Comparison of ENCODE assay signal across 26 cellular contexts in genomic region chr12:15004401-15004800, GRCh38. TPM values are rescaled to one million over a fixed set of nuclear protein-coding genes. Genes with fewer than 3 reads are reported as not detected.
A peak's percentile ranks its signal among the peaks of the same experiment; 100 is the strongest.
DNase-seq lines count a peak whose midpoint lies in the region; ATAC-seq, FAIRE-seq and TF ChIP-seq lines count a peak whose summit lies in the region.
"Had no signal": no experiment of that assay in that cellular context is flagged by ENCODE, and none has a peak within 500 bp of the region (broad histone marks: within the 10 kb centered on the region; RNA-seq: fewer than 3 reads in every experiment).

No MANE protein-coding gene starts in this region.

- no peaks in the 10 kb centered on the region for H3K27me3 Mint-ChIP-seq in nephron (ENCODE audit: low read depth)

- no peak overlapping the region for H3K4me2 ChIP-seq in HepG2 (ENCODE audit: low read depth, low read length)
- H3K4me2 ChIP-seq in PC-9, result no peak overlapping the region

- DNase-seq in HepG2 (ENCODE audit: low spot score), result no peak
- DNase-seq in right lobe of liver, result no peak
- DNase-seq in PC-9, result no peak
- DNase-seq in GM13977 (ENCODE audit: low spot score), result no peak
- no peak for DNase-seq in ureter (ENCODE audit: low spot score)
- DNase-seq: ACHN; BE2C; C1 segment of cervical spinal cord; CD4-positive, CD25-positive, alpha-beta regulatory T cell; CD8-positive, alpha-beta memory T cell; COR-L47; DMS153; DND-41; EL; GM23248; KBM-7 had no signal

- H3K36me3 ChIP-seq in HepG2 (replicated peaks in 1 of 2; ENCODE audit: control insufficient read depth in 1 of 2, insufficient read depth in 2 of 2, low read length in 2 of 2) (no peaks in the 10 kb centered on the region), right lobe of liver (no peaks in the 10 kb centered on the region), PC-9 (ENCODE audit: low read depth) (no peaks in the 10 kb centered on the region)
- H3K36me3 ChIP-seq: BE2C, HAP-1 had no signal

- H2AFZ ChIP-seq in HepG2 (ENCODE audit: low read length) (no peak overlapping the region), PC-9 (peak overlapping the region; percentile 20; the same call in 1 of the 2 replicates)
- H2AFZ ChIP-seq: GM23248 had no signal

- H3K9me3 ChIP-seq in HepG2 (ENCODE audit: low read length) (no peaks in the 10 kb centered on the region), right lobe of liver (no peaks in the 10 kb centered on the region), PC-9 (ENCODE audit: insufficient read depth, low read depth) (no peaks in the 10 kb centered on the region)
- H3K9me3 ChIP-seq: BE2C, HAP-1 had no signal

- no peak overlapping the region for H3K27ac ChIP-seq in HepG2 (ENCODE audit: extremely low read length, insufficient read depth, low read length)
- no peak overlapping the region for H3K27ac ChIP-seq in right lobe of liver
- H3K27ac ChIP-seq in PC-9, result no peak overlapping the region
- H3K27ac ChIP-seq: GM23248 had no signal

- H3K9me2 ChIP-seq in PC-9 (ENCODE audit: insufficient read depth), result peaks cover 3% of the 10 kb centered on the region; the same call in 1 of the 2 replicates

- H3F3A ChIP-seq in PC-9 (ENCODE audit: insufficient read depth, low read depth), result no peaks in the 10 kb centered on the region

- H3K79me2 ChIP-seq in HepG2 (ENCODE audit: insufficient read depth, low read length), result no peaks in the 10 kb centered on the region
- H3K79me2 ChIP-seq in PC-9 (ENCODE audit: low read depth), result no peaks in the 10 kb centered on the region

- H3K27ac Mint-ChIP-seq in nephron, result peak overlapping the region in 2 of 3 experiments; percentile 52 to 60
- H3K27ac Mint-ChIP-seq: CD4-positive, CD25-positive, alpha-beta regulatory T cell; IgD-negative memory B cell had no signal

- BruUV-seq in HepG2 (replicated peaks; lab: Mats Ljungman, UMichigan), result no TSS peak
- no TSS peak for BruUV-seq in PC-9 (replicated peaks; lab: Mats Ljungman, UMichigan)

- TF ChIP-seq EP300 in HepG2 (IDR thresholded peaks at IDR 0.05; ENCODE audit: low read depth in 2 of 2, low read length in 2 of 2) (no peak), HepG2 (CRISPR knock-in tag; IDR thresholded peaks at IDR 0.05; ENCODE audit: borderline replicate concordance) (no peak)

- WGBS in HepG2 (ENCODE audit: low lambda C conversion rate), result 0% methylated on average over 2 of the region's 2 CpGs
- WGBS in right lobe of liver (ENCODE audit: insufficient coverage, low coverage, low lambda C conversion rate, missing lambda C conversion rate), result 37% methylated on average over 2 of the region's 2 CpGs

- intact Hi-C loops in HepG2 (cut with micrococcal nuclease; ENCODE audit: unreplicated experiment), result no loop called here
- intact Hi-C loops in right lobe of liver (cut with DNase I), result no loop called here
- intact Hi-C loops in PC-9 (cut with micrococcal nuclease; ENCODE audit: unreplicated experiment), result no loop called here

- H3K9me3 Mint-ChIP-seq in nephron, result no peaks in the 10 kb centered on the region
- H3K9me3 Mint-ChIP-seq: CD4-positive, CD25-positive, alpha-beta regulatory T cell; CD8-positive, alpha-beta memory T cell; IgD-negative memory B cell had no signal

- peaks cover 0 to 7% of the 10 kb centered on the region in 2 experiments; a peak in 2 of 5 replicates for H3K27me3 ChIP-seq in HepG2 (ENCODE audit: control insufficient read depth in 1 of 2, insufficient read depth in 2 of 2, low read length in 2 of 2)
- H3K27me3 ChIP-seq in right lobe of liver, result no peaks in the 10 kb centered on the region
- H3K27me3 ChIP-seq in PC-9 (ENCODE audit: insufficient read depth, low read depth), result no peaks in the 10 kb centered on the region
- H3K27me3 ChIP-seq: BE2C had no signal

- no peak overlapping the region for H3K4me3 Mint-ChIP-seq in nephron
- H3K4me3 Mint-ChIP-seq: CD4-positive, CD25-positive, alpha-beta regulatory T cell; CD8-positive, alpha-beta memory T cell; IgD-negative memory B cell had no signal

- in situ Hi-C loops in HepG2 (cut with HindIII; ENCODE audit: extremely low pct_ligation_motif_present, low pct_unique_long_range_greater_than_20kb) (no loop called here), GM13977 (cut with MboI; ENCODE audit: low pct_unique_long_range_greater_than_20kb, low sequenced_read_pairs, unreplicated experiment) (no loop called here)

- no peak for ATAC-seq in HepG2
- ATAC-seq in right lobe of liver, result no peak
- no peak for ATAC-seq in esophagus mucosa
- ATAC-seq: GM12878 had no signal

- FAIRE-seq in HepG2 (lab: Jason Lieb, UNC), result no peak
- FAIRE-seq: A204.1, GM12878, GM18507, HTR-8/SVneo had no signal

- TF ChIP-seq POLR2A in HepG2 (IDR thresholded peaks at IDR 0.05; ENCODE audit: insufficient read depth in 1 of 2, low read depth in 2 of 2, low read length in 2 of 2) (no peak), right lobe of liver (IDR thresholded peaks at IDR 0.05) (no peak)

- POLR2A ChIA-PET in HepG2 (lab: Yijun Ruan, JAX) (no interaction called here), PC-9 (lab: Charles Lee; ENCODE audit: unreplicated experiment) (no interaction called here)

- H3K9ac ChIP-seq in HepG2 (ENCODE audit: insufficient read depth, low read depth, low read length), result no peak overlapping the region
- H3K9ac ChIP-seq: GM23248 had no signal

- no peaks in the 10 kb centered on the region for H3K36me3 Mint-ChIP-seq in nephron (ENCODE audit: low read depth)
- H3K36me3 Mint-ChIP-seq: CD4-positive, CD25-positive, alpha-beta regulatory T cell; CD8-positive, alpha-beta memory T cell; IgD-negative memory B cell had no signal

- H3K4me3 ChIP-seq in HepG2 (replicated peaks in 1 of 3; ENCODE audit: insufficient read depth in 1 of 3, low read depth in 2 of 3, low read length in 3 of 3), result no peak overlapping the region
- no peak overlapping the region for H3K4me3 ChIP-seq in right lobe of liver
- no peak overlapping the region for H3K4me3 ChIP-seq in PC-9
- H3K4me3 ChIP-seq: GM12878, GM23248, HAP-1 had no signal

- H3K4me1 Mint-ChIP-seq in nephron, result peaks cover 56% of the 10 kb centered on the region
- H3K4me1 Mint-ChIP-seq: CD4-positive, CD25-positive, alpha-beta regulatory T cell; CD8-positive, alpha-beta memory T cell; IgD-negative memory B cell had no signal

- TF ChIP-seq RAD21 in HepG2 (CRISPR knock-in tag; IDR thresholded peaks at IDR 0.05), result no peak

- CTCF ChIA-PET in HepG2 (lab: Yijun Ruan, JAX; ENCODE audit: low intra/inter-chr PET ratio, low total read pairs), result no interaction called here
- CTCF ChIA-PET in PC-9 (lab: Charles Lee), result no interaction called here

- no peak for TF ChIP-seq CTCF in HepG2 (CRISPR knock-in tag; IDR thresholded peaks at IDR 0.05)
- no peak for TF ChIP-seq CTCF in right lobe of liver (IDR thresholded peaks at IDR 0.05)
- no peak for TF ChIP-seq CTCF in PC-9 (conservative IDR thresholded peaks at IDR 0.05)
- TF ChIP-seq CTCF in nephron (IDR thresholded peaks at IDR 0.05; ENCODE audit: unreplicated experiment in 3 of 3), result no peak
- TF ChIP-seq CTCF in GM13977 (IDR thresholded peaks at IDR 0.05; ENCODE audit: extremely low read depth, insufficient read depth, missing control alignments), result no peak

- H3K4me1 ChIP-seq in HepG2 (ENCODE audit: insufficient read depth, low read length), result no peaks in the 10 kb centered on the region
- H3K4me1 ChIP-seq in right lobe of liver, result no peaks in the 10 kb centered on the region
- peaks cover 3% of the 10 kb centered on the region; the same call in 1 of the 2 replicates for H3K4me1 ChIP-seq in PC-9 (replicated peaks; ENCODE audit: insufficient read depth)
- H3K4me1 ChIP-seq: HAP-1 had no signal

- no peaks in the 10 kb centered on the region for H4K20me1 ChIP-seq in HepG2 (ENCODE audit: insufficient read depth, low read length)
- no peaks in the 10 kb centered on the region for H4K20me1 ChIP-seq in PC-9 (ENCODE audit: insufficient read depth)

RNA-seq across cellular contexts. Expression of gene PDE6H, which starts 31.6 kb away (rescaled TPM):
- total RNA-seq in HepG2 (2016; rRNA removed; fragmentation: Illumina TruSeq; extraction: Trizol) (not detected in 2 replicates), right lobe of liver (not detected), PC-9 (2021) (not detected in 2 replicates), esophagus mucosa (not detected), ureter (not detected)
- not detected in 2 replicates for total RNA-seq in HepG2 (2016; cell fraction: cytosol; rRNA removed; fragmentation: Illumina TruSeq; extraction: Trizol; ENCODE audit: low read depth)
- total RNA-seq in HepG2 (2016; cell fraction: insoluble cytoplasmic fraction; rRNA removed; fragmentation: Illumina TruSeq; extraction: Trizol), result not detected in 2 replicates
- not detected in 2 replicates for total RNA-seq in HepG2 (2016; cell fraction: membrane; rRNA removed; fragmentation: Illumina TruSeq; extraction: Trizol)
- total RNA-seq in HepG2 (2016; cell fraction: nucleus; rRNA removed; fragmentation: Illumina TruSeq; extraction: Trizol), result not detected in 2 replicates
- not detected in 2 replicates for polyA plus RNA-seq in HepG2 (2011; rRNA removed)
- polyA plus RNA-seq in HepG2 (2011; cell fraction: cytosol; rRNA removed), result not detected in 2 replicates
- polyA plus RNA-seq in HepG2 (2011; cell fraction: nucleus; rRNA removed), result not detected in 2 replicates
- polyA plus RNA-seq in HepG2 (2012), result not detected in 2 replicates
- polyA plus RNA-seq in HepG2 (2016; cell fraction: cytosol; fragmentation: Illumina TruSeq; extraction: Trizol; ENCODE audit: low read depth), result not detected in 2 replicates
- polyA plus RNA-seq in HepG2 (2016; cell fraction: insoluble cytoplasmic fraction; fragmentation: Illumina TruSeq; extraction: Trizol; ENCODE audit: low read depth), result not detected in 2 replicates
- polyA plus RNA-seq in HepG2 (2016; cell fraction: membrane; fragmentation: Illumina TruSeq; extraction: Trizol; ENCODE audit: low read depth), result not detected in 2 replicates
- not detected in 2 replicates for polyA plus RNA-seq in HepG2 (2016; cell fraction: nucleus; fragmentation: Illumina TruSeq; extraction: Trizol; ENCODE audit: insufficient read depth, low read depth)
- not detected in 2 replicates for polyA minus RNA-seq in HepG2 (2011; rRNA and poly(A)+ RNA removed; ENCODE audit: low replicate concordance)
- not detected in 2 replicates for polyA minus RNA-seq in HepG2 (2011; cell fraction: cytosol; rRNA and poly(A)+ RNA removed)
- polyA minus RNA-seq in HepG2 (2011; cell fraction: nucleus; rRNA and poly(A)+ RNA removed), result not detected in 2 replicates
- total RNA-seq: CD4-positive, CD25-positive, alpha-beta regulatory T cell; CD8-positive, alpha-beta memory T cell; G401; GM12878; GM23248; H4 had no signal
- polyA plus RNA-seq: CD4-positive, CD25-positive, alpha-beta regulatory T cell; CD8-positive, alpha-beta memory T cell; GM23248; IgD-negative memory B cell had no signal

RNA-seq across cellular contexts. Expression of gene ARHGDIB, which starts 43.0 kb away (rescaled TPM):
- total RNA-seq in HepG2 (2016; rRNA removed; fragmentation: Illumina TruSeq; extraction: Trizol), result 0.11 and 0.28 TPM in 2 replicates
- not detected in 2 replicates for total RNA-seq in HepG2 (2016; cell fraction: cytosol; rRNA removed; fragmentation: Illumina TruSeq; extraction: Trizol; ENCODE audit: low read depth)
- total RNA-seq in HepG2 (2016; cell fraction: insoluble cytoplasmic fraction; rRNA removed; fragmentation: Illumina TruSeq; extraction: Trizol), result 0.30 and 0.48 TPM in 2 replicates
- 0.17 TPM in 1 of 2 replicates, not detected in the other for total RNA-seq in HepG2 (2016; cell fraction: membrane; rRNA removed; fragmentation: Illumina TruSeq; extraction: Trizol)
- not detected in 2 replicates for total RNA-seq in HepG2 (2016; cell fraction: nucleus; rRNA removed; fragmentation: Illumina TruSeq; extraction: Trizol)
- 0.87 and 0.88 TPM in 2 replicates for polyA plus RNA-seq in HepG2 (2011; rRNA removed)
- 0.55 and 1.0 TPM in 2 replicates for polyA plus RNA-seq in HepG2 (2011; cell fraction: cytosol; rRNA removed)
- polyA plus RNA-seq in HepG2 (2011; cell fraction: nucleus; rRNA removed), result 0.52 and 0.53 TPM in 2 replicates
- 0.36 TPM in 1 of 2 replicates, not detected in the other for polyA plus RNA-seq in HepG2 (2012)
- polyA plus RNA-seq in HepG2 (2016; cell fraction: cytosol; fragmentation: Illumina TruSeq; extraction: Trizol; ENCODE audit: low read depth), result not detected in 2 replicates
- 0.28 and 0.43 TPM in 2 replicates for polyA plus RNA-seq in HepG2 (2016; cell fraction: insoluble cytoplasmic fraction; fragmentation: Illumina TruSeq; extraction: Trizol; ENCODE audit: low read depth)
- 0.27 and 0.32 TPM in 2 replicates for polyA plus RNA-seq in HepG2 (2016; cell fraction: membrane; fragmentation: Illumina TruSeq; extraction: Trizol; ENCODE audit: low read depth)
- 0.47 TPM in 1 of 2 replicates, not detected in the other for polyA plus RNA-seq in HepG2 (2016; cell fraction: nucleus; fragmentation: Illumina TruSeq; extraction: Trizol; ENCODE audit: insufficient read depth, low read depth)
- polyA minus RNA-seq in HepG2 (2011; rRNA and poly(A)+ RNA removed; ENCODE audit: low replicate concordance), result 4.0 and 4.8 TPM in 2 replicates
- not detected in 2 replicates for polyA minus RNA-seq in HepG2 (2011; cell fraction: cytosol; rRNA and poly(A)+ RNA removed)
- 0.62 TPM in 1 of 2 replicates, not detected in the other for polyA minus RNA-seq in HepG2 (2011; cell fraction: nucleus; rRNA and poly(A)+ RNA removed)
- 10 to 100 TPM; 17.2 to 58.1 (median 31.9) TPM for total RNA-seq in right lobe of liver
- 307 and 470 TPM in 2 replicates for total RNA-seq in PC-9 (2021)
- total RNA-seq in esophagus mucosa, result 39.0 TPM
- total RNA-seq in ureter, result 264 TPM
- total RNA-seq: G401 had no signal

Comparison
In these comparisons a context has a peak if more than half of its experiments do, and no peak if none do; other contexts are left out.
1. RNA of gene ARHGDIB, which starts 43.0 kb away (total RNA-seq): 307 to 470 TPM in PC-9, 264 TPM in ureter (single experiment), 39.0 TPM in esophagus mucosa (single experiment) and 17.2 to 58.1 TPM in right lobe of liver; 0.11 to 0.48 TPM in HepG2; every median in the first group is over 10 times any median in the second.